ENCODE assay signal across 7 cellular contexts in genomic region chr12:56190695-56191155, GRCh38. TPM values are rescaled to one million over a fixed set of nuclear protein-coding genes. Genes with fewer than 3 reads are reported as not detected.
DNase-seq lines count a peak whose midpoint lies in the region; ATAC-seq and TF ChIP-seq lines count a peak whose summit lies in the region.

No MANE protein-coding gene starts in this region.

- H3K27me3 Mint-ChIP-seq in HFFc6 (ENCODE audit: insufficient read depth) = peaks cover 7% of the 10 kb centered on the region

- no peaks in the 10 kb centered on the region; the same call in 1 of the 2 replicates for H3K36me3 ChIP-seq in SU-DHL-6 (ENCODE audit: low read length)

- H3K79me2 ChIP-seq in SU-DHL-6 (ENCODE audit: insufficient read depth, low read length) = peaks cover 25% of the 10 kb centered on the region

- H3K4me3 Mint-ChIP-seq in HFFc6 = peak overlapping the region; percentile 95

- H4K20me1 ChIP-seq in SU-DHL-6 (ENCODE audit: low read depth, low read length) = no peaks in the 10 kb centered on the region

- H3K4me2 ChIP-seq in SU-DHL-6 (ENCODE audit: low read depth, low read length, poor library complexity, severe bottlenecking) = peak overlapping the region; percentile 81

- H3K27ac Mint-ChIP-seq in HFFc6 = peak overlapping the region; percentile 89

- H3K27ac ChIP-seq in SU-DHL-6 (ENCODE audit: low read depth, low read length) = no peak overlapping the region
- H3K27ac ChIP-seq in skin epidermis = peak overlapping the region in 20 of 21 experiments; percentile 66 to 98 (median 91)

- H3K4me3 ChIP-seq in SU-DHL-6 (ENCODE audit: insufficient read depth, low read length, poor library complexity, severe bottlenecking) (no peak overlapping the region), skin epidermis (peak overlapping the region; percentile 47 to 95 (median 85))

- no peaks in the 10 kb centered on the region for H3K9me3 ChIP-seq in SU-DHL-6 (ENCODE audit: insufficient read depth, low read length)

- no peak for TF ChIP-seq CTCF in HFFc6 (IDR thresholded peaks at IDR 0.05)
- TF ChIP-seq CTCF in SU-DHL-6 (IDR thresholded peaks at IDR 0.05; ENCODE audit: insufficient read depth, low read length, poor library complexity, severe bottlenecking) = no peak

- no peak for ATAC-seq in GM19023 (IDR thresholded peaks at IDR 0.05; ENCODE audit: unreplicated experiment)

- H3K4me1 Mint-ChIP-seq in HFFc6 (ENCODE audit: low read depth) = peaks cover 52% of the 10 kb centered on the region

- H2AFZ ChIP-seq in SU-DHL-6 (ENCODE audit: low read depth, low read length, severe bottlenecking) = peak overlapping the region; percentile 92

- H3K27me3 ChIP-seq in SU-DHL-6 (ENCODE audit: low read length) = no peaks in the 10 kb centered on the region

- 0 out of 2 replicates have a peak, but pooled peaks cover 3% of the 10 kb centered on the region for H3K9me3 Mint-ChIP-seq in HFFc6

- peak overlapping the region; percentile 92 for H3K9ac ChIP-seq in SU-DHL-6 (ENCODE audit: low read length)

- peaks cover 13% of the 10 kb centered on the region for H3K36me3 Mint-ChIP-seq in HFFc6 (ENCODE audit: low read depth)

- no peak for DNase-seq in HFFc6
- peak; percentile 26 for DNase-seq in hepatic stellate cell (ENCODE audit: low spot score)
- DNase-seq in Ammon's horn (ENCODE audit: low spot score) = no peak
- no peak for DNase-seq in SW480 (ENCODE audit: low spot score)

- no peaks in the 10 kb centered on the region for H3K9me2 ChIP-seq in SU-DHL-6 (replicated peaks; ENCODE audit: insufficient read depth, low read length)

- H3F3A ChIP-seq in SU-DHL-6 (ENCODE audit: insufficient read depth) = peaks cover 23% of the 10 kb centered on the region

RNA-seq across cellular contexts. Expression of gene SMARCC2, which starts 1.4 kb away (rescaled TPM):
- total RNA-seq in HFFc6 (2021; fragmentation: NEBNext Ultra II Directional; extraction: Animal tissue kit (Norgen Biotek cat#: 25700)) = 10 to 100 TPM; 72.1 to 99.8 (median 87.1) TPM

RNA-seq across cellular contexts. Expression of gene RNF41, which starts 31.0 kb away (rescaled TPM):
- 100 to 1,000 TPM in 1 of 6 experiments, 10 to 100 TPM in 5; 65.9 to 103 (median 71.2) TPM for total RNA-seq in HFFc6 (2021; fragmentation: NEBNext Ultra II Directional; extraction: Animal tissue kit (Norgen Biotek cat#: 25700))

RNA-seq across cellular contexts. Expression of gene MYL6, which starts 32.6 kb away (rescaled TPM):
- total RNA-seq in HFFc6 (2021; fragmentation: NEBNext Ultra II Directional; extraction: Animal tissue kit (Norgen Biotek cat#: 25700)) = 1,000 to 10,000 TPM; 2,668 to 3,384 (median 3,141) TPM

RNA-seq across cellular contexts. Expression of gene NABP2, which starts 33.4 kb away (rescaled TPM):
- 10 to 100 TPM; 46.8 to 53.6 (median 49.4) TPM for total RNA-seq in HFFc6 (2021; fragmentation: NEBNext Ultra II Directional; extraction: Animal tissue kit (Norgen Biotek cat#: 25700))

RNA-seq across cellular contexts. Expression of gene MYL6B, which starts 38.3 kb away (rescaled TPM):
- total RNA-seq in HFFc6 (2021; fragmentation: NEBNext Ultra II Directional; extraction: Animal tissue kit (Norgen Biotek cat#: 25700)) = 100 to 1,000 TPM in 5 of 6 experiments, 10 to 100 TPM in 1; 84.5 to 119 (median 108) TPM
